Comparison of ENCODE assay signal across 21 cellular contexts in genomic region chr3:14323401-14324223, GRCh38.
DNase-seq lines count a peak whose midpoint lies in the region; TF ChIP-seq lines count a peak whose summit lies in the region.
"Had no signal": no experiment of that assay in that cellular context is flagged by ENCODE, and none has a peak within 500 bp of the region (broad histone marks: within the 10 kb centered on the region; RNA-seq: fewer than 3 reads in every experiment).

No MANE protein-coding gene starts in this region.

- peak overlapping the region in 2 of 11 experiments; percentile 3 to 19; a peak in 1 of 22 replicates for H3K27ac ChIP-seq in BLaER1 treated with 17β-estradiol and CSF1 and Interleukin-3, amounts not matched to agents 10 nM and 100 nM
- H3K27ac ChIP-seq: C4-2B, suprapubic skin, uterus had no signal

- H3K4me3 ChIP-seq in BLaER1 treated with 17β-estradiol and CSF1 and Interleukin-3, amounts not matched to agents 10 nM and 100 nM: no peak overlapping the region
- H3K4me3 ChIP-seq: cardiac muscle cell, heart left ventricle, suprapubic skin, uterus had no signal

- peaks cover 16 to 35% (median 21%) of the 10 kb centered on the region in 10 experiments for H3K4me1 ChIP-seq in BLaER1 treated with 17β-estradiol and CSF1 and Interleukin-3, amounts not matched to agents 10 nM and 100 nM
- H3K4me1 ChIP-seq: uterus had no signal

- H3K36me3 Mint-ChIP-seq in glutamatergic neuron (ENCODE audit: unreplicated experiment): no peaks in the 10 kb centered on the region
- H3K36me3 Mint-ChIP-seq: activated CD4-positive, alpha-beta memory T cell treated with anti-CD3 and anti-CD28 coated beads for 36 hours had no signal

- peaks cover 1% of the 10 kb centered on the region for H3K9me3 Mint-ChIP-seq in glutamatergic neuron (ENCODE audit: unreplicated experiment)

- H3K27ac Mint-ChIP-seq in glutamatergic neuron (ENCODE audit: unreplicated experiment): peak overlapping the region; percentile 12
- H3K27ac Mint-ChIP-seq: activated CD4-positive, alpha-beta memory T cell treated with anti-CD3 and anti-CD28 coated beads for 36 hours; dendritic cell treated with granulocyte-macrophage colony-stimulating factor and Interleukin-4, amounts not matched to agents 40 ng/mL and 50 ng/mL, for 4 days had no signal

- H3K4me3 Mint-ChIP-seq in glutamatergic neuron (ENCODE audit: unreplicated experiment): no peak overlapping the region
- H3K4me3 Mint-ChIP-seq: activated CD4-positive, alpha-beta memory T cell treated with anti-CD3 and anti-CD28 coated beads for 36 hours; dendritic cell treated with granulocyte-macrophage colony-stimulating factor and Interleukin-4, amounts not matched to agents 40 ng/mL and 50 ng/mL, for 4 days had no signal

- no peaks in the 10 kb centered on the region for H3K36me3 ChIP-seq in BLaER1 treated with 17β-estradiol and CSF1 and Interleukin-3, amounts not matched to agents 10 nM and 100 nM
- H3K36me3 ChIP-seq: cardiac muscle cell, heart left ventricle, suprapubic skin, uterus had no signal

- no peak for TF ChIP-seq CTCF in glutamatergic neuron (IDR thresholded peaks at IDR 0.05; ENCODE audit: partially characterized antibody, unreplicated experiment)

- peaks cover 19% of the 10 kb centered on the region for H3K4me1 Mint-ChIP-seq in glutamatergic neuron (ENCODE audit: low read depth, unreplicated experiment)

- no peaks in the 10 kb centered on the region for H3K27me3 ChIP-seq in BLaER1 treated with 17β-estradiol and CSF1 and Interleukin-3, amounts not matched to agents 10 nM and 100 nM
- H3K27me3 ChIP-seq: cardiac muscle cell, suprapubic skin, uterus had no signal

- H4K20me1 ChIP-seq in BLaER1 treated with 17β-estradiol and CSF1 and Interleukin-3, amounts not matched to agents 10 nM and 100 nM: no peaks in the 10 kb centered on the region; a peak in 1 of 22 replicates

- peak overlapping the region in 3 of 11 experiments; percentile 19 to 31 (median 24); a peak in 3 of 22 replicates for H3K9ac ChIP-seq in BLaER1 treated with 17β-estradiol and CSF1 and Interleukin-3, amounts not matched to agents 10 nM and 100 nM

- H3K9me3 ChIP-seq in BLaER1 treated with 17β-estradiol and CSF1 and Interleukin-3, amounts not matched to agents 10 nM and 100 nM (replicated peaks in 1 of 11): peaks cover 0 to 11% (median 6%) of the 10 kb centered on the region in 11 experiments; a peak in 6 of 22 replicates
- H3K9me3 ChIP-seq: suprapubic skin, uterus had no signal

- DNase-seq in RPMI7951 (ENCODE audit: low read depth) (peak; percentile 70), glutamatergic neuron (no peak), posterior vena cava (ENCODE audit: low spot score) (peak; percentile 48), glomerular visceral epithelial cell (ENCODE audit: extremely low spot score) (no peak), NCI-H1092 (lab: John Stamatoyannopoulos, UW) (no peak), hippocampal formation (lab: John Stamatoyannopoulos, UW) (no peak)
- no peak for DNase-seq in effector CD4-positive, alpha-beta T cell
- DNase-seq: activated CD4-positive, alpha-beta memory T cell treated with anti-CD3 and anti-CD28 coated beads for 36 hours; activated gamma-delta T cell treated with Interleukin-2 at 50 U/mL for 16 hours; NCI-H1105 treated with DMSO at 0.1 percent for 48 hours; NCI-H2081; NCI-H446 treated with DMSO at 0.1 percent for 48 hours; nucleus accumbens; stimulated activated CD4-positive, alpha-beta T cell treated with anti-CD3 and anti-CD28 coated beads, Interleukin-1b, Interleukin-23, amount 100 ng/mL, for 48 hours; uterus had no signal

- peaks cover 2% of the 10 kb centered on the region for H3K27me3 Mint-ChIP-seq in glutamatergic neuron (ENCODE audit: unreplicated experiment)

- H3K4me2 ChIP-seq in BLaER1 treated with 17β-estradiol and CSF1 and Interleukin-3, amounts not matched to agents 10 nM and 100 nM: peak overlapping the region; percentile 15 to 80 (median 71); a peak in 21 of 22 replicates

- intact Hi-C loops in posterior vena cava (cut with DNase I): no loop called here

Comparison
In these comparisons a context has a peak if more than half of its experiments do, and no peak if none do; other contexts are left out.
1. DNase-seq: peak in RPMI7951 (single experiment) and posterior vena cava (single experiment); none in glutamatergic neuron (single experiment), glomerular visceral epithelial cell (single experiment), NCI-H1092 (single experiment), effector CD4-positive, alpha-beta T cell (single experiment) and hippocampal formation (0 of 2).